Comparison of ENCODE assay signal across 1 cellular context in genomic region chr12:4829793-4830162, GRCh38.
TF ChIP-seq lines count a peak whose summit lies in the region.

No MANE protein-coding gene starts in this region.

TF ChIP-seq in HepG2, 621 proteins besides CTCF, POLR2A, EP300 and RAD21 (continued from another document):
- TF ChIP-seq ZHX2 (IDR thresholded peaks at IDR 0.05; ENCODE audit: low read depth) (no peak), ZHX2 (CRISPR knock-in tag; IDR thresholded peaks at IDR 0.05; ENCODE audit: borderline replicate concordance) (no peak), NR2F2 (IDR thresholded peaks at IDR 0.05; ENCODE audit: borderline replicate concordance, low read depth) (no peak), NFE2 (CRISPR knock-in tag; IDR thresholded peaks at IDR 0.05) (no peak), FOSL2 (CRISPR knock-in tag; IDR thresholded peaks at IDR 0.05) (no peak), ZNF790 (CRISPR knock-in tag; IDR thresholded peaks at IDR 0.05; ENCODE audit: borderline replicate concordance) (no peak), KDM5B (CRISPR knock-in tag; IDR thresholded peaks at IDR 0.05; ENCODE audit: borderline replicate concordance) (no peak), ZNF34 (CRISPR knock-in tag; IDR thresholded peaks at IDR 0.05; ENCODE audit: borderline replicate concordance) (no peak), TMF1 (CRISPR knock-in tag; IDR thresholded peaks at IDR 0.05; ENCODE audit: low read depth) (no peak), PBX2 (CRISPR knock-in tag; IDR thresholded peaks at IDR 0.05) (no peak), RFX5 (IDR thresholded peaks at IDR 0.05; ENCODE audit: low read depth, low read length) (no peak), CEBPB (IDR thresholded peaks at IDR 0.05; ENCODE audit: borderline replicate concordance, low read depth, low read length) (no peak), SMYD3 (CRISPR knock-in tag; IDR thresholded peaks at IDR 0.05) (no peak)
